Comparison of ENCODE assay signal across 14 cellular contexts in the genomic region with DNA sequence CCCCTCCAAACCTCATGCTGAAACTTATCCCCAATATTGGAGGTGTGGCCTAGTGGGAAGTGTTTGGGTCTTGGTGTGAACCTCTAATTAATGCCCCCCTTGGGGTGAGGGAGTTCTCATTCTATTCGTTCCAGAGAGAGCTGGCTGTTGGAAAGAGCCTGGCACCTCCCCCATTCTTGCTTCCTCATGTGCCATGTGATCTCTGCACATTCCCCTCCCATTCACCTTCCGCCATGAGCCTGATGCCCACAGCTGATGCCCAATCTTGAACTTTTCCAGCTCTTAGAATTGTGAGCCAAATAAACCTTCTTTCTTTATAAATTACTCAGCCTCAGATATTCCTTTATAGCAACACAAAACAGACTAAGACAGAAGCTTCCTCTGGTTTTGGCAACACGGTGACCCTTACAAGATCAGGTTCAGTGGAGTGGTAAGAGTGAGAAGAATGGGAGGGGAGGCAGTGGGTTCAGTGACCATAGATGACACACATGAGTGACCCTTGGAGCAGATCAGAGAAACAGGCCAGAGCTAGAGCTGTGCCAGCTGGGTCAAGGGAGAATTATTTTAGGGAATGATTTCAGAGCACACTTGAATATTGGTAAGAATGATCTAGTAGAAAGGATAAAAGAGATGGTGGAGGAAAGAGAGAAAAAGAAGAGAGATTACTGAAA.
"Had no signal": no experiment of that assay in that cellular context is flagged by ENCODE, and none has a peak within 500 bp of the region (broad histone marks: within the 10 kb centered on the region; RNA-seq: fewer than 3 reads in every experiment).

No MANE protein-coding gene starts in this region.

- H3K4me1 ChIP-seq: stomach had no signal

- FAIRE-seq: TTC549 had no signal

- ATAC-seq: body of pancreas, natural killer cell, SK-N-SH treated with all-trans-retinoic acid at 6 μM for 48 hours, T-helper 17 cell had no signal

- H3K9me3 ChIP-seq: body of pancreas, stomach, thoracic aorta had no signal

- H3K27me3 ChIP-seq: body of pancreas, stomach had no signal

- H3K4me3 ChIP-seq: body of pancreas, stomach, thoracic aorta had no signal

- H3K36me3 ChIP-seq: stomach, thoracic aorta had no signal

- H3K27ac ChIP-seq: body of pancreas, epithelial cell of prostate, stomach, thoracic aorta had no signal

- DNase-seq: activated naive CD4-positive, alpha-beta T cell treated with anti-CD3 and anti-CD28 coated beads, Interleukin-2, amount 10 ng/mL, durations not matched to agents 7 days and 5 days; body of pancreas; cortex of kidney; effector memory CD4-positive, alpha-beta T cell; islet precursor cell; natural killer cell; stimulated activated CD4-positive, alpha-beta T cell treated with anti-CD3 and anti-CD28 coated beads, Interleukin-4, amount 100 ng/mL, for 1 hour; stimulated activated CD8-positive, alpha-beta memory T cell treated with anti-CD3 and anti-CD28 coated beads, Interleukin-4, amount 100 ng/mL, for 48 hours; stomach; T-helper 17 cell had no signal
